ENCODE assay signal across 8 cellular contexts in the genomic region with DNA sequence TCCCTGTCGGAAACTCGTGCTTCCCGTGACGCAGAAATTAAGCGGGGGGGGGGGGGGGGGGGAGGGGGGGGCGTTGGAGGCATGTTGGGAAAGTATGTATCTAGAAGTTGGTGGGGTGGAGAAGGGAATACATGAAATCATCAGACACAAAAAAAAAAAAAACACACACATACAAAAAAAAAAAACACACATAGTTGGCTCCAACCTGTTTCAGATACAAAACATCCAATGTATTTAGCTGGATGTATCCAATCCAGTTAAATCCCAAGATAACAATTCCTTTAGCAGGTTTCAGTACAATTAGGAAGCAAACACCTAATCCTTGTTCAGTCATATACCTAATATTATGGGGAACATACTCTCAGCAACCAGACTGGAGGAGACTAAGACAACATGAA. TPM values are rescaled to one million over a fixed set of nuclear protein-coding genes. Genes with fewer than 3 reads are reported as not detected.
DNase-seq lines count a peak whose midpoint lies in the region; ATAC-seq and TF ChIP-seq lines count a peak whose summit lies in the region.

No MANE protein-coding gene starts in this region.

- intact Hi-C loops in dorsolateral prefrontal cortex (cut with DNase I): loop anchor here (5.0 kb wide), 3 partner anchors 39 to 89 kb away; partner anchors contain the start of gene DHRS13 (in 1 of the 2)

- peak overlapping the region; percentile 99 for H3K4me3 ChIP-seq in BJ (ENCODE audit: low read depth, low read length)
- H3K4me3 ChIP-seq in LNCaP clone FGC (ENCODE audit: low read depth, low read length): peak overlapping the region; percentile 97
- H3K4me3 ChIP-seq in dorsolateral prefrontal cortex: peak overlapping the region in 58 of 59 donors; percentile 70 to 98 (median 90)

- no peaks in the 10 kb centered on the region for H3K36me3 ChIP-seq in BJ (ENCODE audit: control insufficient read depth, insufficient read depth, low read length)

- POLR2A ChIA-PET in BJ (lab: Charles Lee): interaction anchor here (0.6 kb wide), 1 partner anchor 75 kb away, joined by 13 read pairs; no protein-coding TSS in a partner anchor

- peak overlapping the region in 47 of 59 donors; percentile 53 to 99 (median 93) for H3K27ac ChIP-seq in dorsolateral prefrontal cortex

- H3K27me3 Mint-ChIP-seq in natural killer cell treated with Interleukin-12 subunit alpha and Interleukin-12 subunit beta and Interleukin-15 and Interleukin-18, amount 100 ng/mL, for 72 hours: no peaks in the 10 kb centered on the region

- no peaks in the 10 kb centered on the region for H3K36me3 Mint-ChIP-seq in natural killer cell treated with Interleukin-12 subunit alpha and Interleukin-12 subunit beta and Interleukin-15 and Interleukin-18, amount 100 ng/mL, for 72 hours

- peak overlapping the region; percentile 91 for H3K4me3 Mint-ChIP-seq in natural killer cell treated with Interleukin-12 subunit alpha and Interleukin-12 subunit beta and Interleukin-15 and Interleukin-18, amount 100 ng/mL, for 72 hours

- ATAC-seq in natural killer cell treated with Interleukin-12 subunit alpha and Interleukin-12 subunit beta and Interleukin-15 and Interleukin-18, amount 100 ng/mL, for 72 hours: no peak
- ATAC-seq in GM19455 (IDR thresholded peaks at IDR 0.05; ENCODE audit: unreplicated experiment) (no peak), HG03520 (IDR thresholded peaks at IDR 0.05; ENCODE audit: unreplicated experiment) (no peak)

- no peaks in the 10 kb centered on the region for H3K9me3 Mint-ChIP-seq in natural killer cell treated with Interleukin-12 subunit alpha and Interleukin-12 subunit beta and Interleukin-15 and Interleukin-18, amount 100 ng/mL, for 72 hours

- TF ChIP-seq CTCF in BJ (IDR thresholded peaks at IDR 0.05; ENCODE audit: insufficient read depth, low read depth, low read length): no peak
- no peak for TF ChIP-seq CTCF in LNCaP clone FGC (IDR thresholded peaks at IDR 0.05; ENCODE audit: control insufficient read depth, extremely low read depth, insufficient read depth)
- no peak for TF ChIP-seq CTCF in dorsolateral prefrontal cortex (IDR thresholded peaks at IDR 0.05 in 54 of 56, conservative IDR thresholded peaks at IDR 0.05 in 2 of 56; ENCODE audit: low read depth in 1 of 56, partially characterized antibody in 56 of 56)

- no peaks in the 10 kb centered on the region for H3K27me3 ChIP-seq in BJ (ENCODE audit: control insufficient read depth, insufficient read depth, low read length)
- H3K27me3 ChIP-seq in dorsolateral prefrontal cortex: no peaks in the 10 kb centered on the region

- H3K4me1 Mint-ChIP-seq in natural killer cell treated with Interleukin-12 subunit alpha and Interleukin-12 subunit beta and Interleukin-15 and Interleukin-18, amount 100 ng/mL, for 72 hours (ENCODE audit: low read depth in 2 of 2): peaks cover 10 to 25% of the 10 kb centered on the region in 2 donors

- CTCF ChIA-PET in BJ (lab: Yijun Ruan, JAX): interaction anchor here (1.0 kb wide), 1 partner anchor 49 kb away, joined by 3 read pairs; no protein-coding TSS in a partner anchor

- H3K27ac Mint-ChIP-seq in natural killer cell treated with Interleukin-12 subunit alpha and Interleukin-12 subunit beta and Interleukin-15 and Interleukin-18, amount 100 ng/mL, for 72 hours: peak overlapping the region; percentile 53 to 70

- DNase-seq in BJ (ENCODE audit: low read depth): no peak
- no peak for DNase-seq in LNCaP clone FGC (ENCODE audit: low read depth)
- no peak for DNase-seq in dorsolateral prefrontal cortex
- DNase-seq in natural killer cell treated with Interleukin-12 subunit alpha and Interleukin-12 subunit beta and Interleukin-15 and Interleukin-18, amount 100 ng/mL, for 72 hours (ENCODE audit: low spot score): no peak
- DNase-seq in NOMO-1 treated with dmso at 0.1 percent for 144 hours (lab: John Stamatoyannopoulos, UW; ENCODE audit: unreplicated experiment): no peak
- DNase-seq in stimulated activated CD4-positive, alpha-beta T cell treated with anti-CD3 and anti-CD28 coated beads, Interleukin-15, amount 100 ng/mL, for 24 hours: no peak

RNA-seq across cellular contexts. Expression of gene FAM222B, which starts 29.6 kb away (rescaled TPM):
- polyA plus RNA-seq in BJ (2011; rRNA removed): 4.4 and 5.2 TPM in 2 replicates
- 6.4 and 7.9 TPM in 2 replicates for polyA minus RNA-seq in BJ (2011; rRNA and poly(A)+ RNA removed)
- total RNA-seq in dorsolateral prefrontal cortex: 10 to 100 TPM; 17.4 to 36.2 (median 25.3) TPM
- 10 to 100 TPM; 21.7 to 23.5 TPM for total RNA-seq in natural killer cell treated with Interleukin-12 subunit alpha and Interleukin-12 subunit beta and Interleukin-15 and Interleukin-18, amount 100 ng/mL, for 72 hours

RNA-seq across cellular contexts. Expression of gene ERAL1, which starts 41.8 kb away (rescaled TPM):
- polyA plus RNA-seq in BJ (2011; rRNA removed): 57.2 and 84.1 TPM in 2 replicates
- polyA minus RNA-seq in BJ (2011; rRNA and poly(A)+ RNA removed): 35.9 and 64.5 TPM in 2 replicates
- 10 to 100 TPM; 32.0 to 63.5 (median 45.6) TPM for total RNA-seq in dorsolateral prefrontal cortex
- total RNA-seq in natural killer cell treated with Interleukin-12 subunit alpha and Interleukin-12 subunit beta and Interleukin-15 and Interleukin-18, amount 100 ng/mL, for 72 hours: 100 to 1,000 TPM in 1 of 2 donors, 10 to 100 TPM in 1; 55.9 to 105 TPM
